Comparison of ENCODE assay signal across 22 cellular contexts in genomic region chr9:35609001-35609819, GRCh38. TPM values are rescaled to one million over a fixed set of nuclear protein-coding genes. Genes with fewer than 3 reads are reported as not detected.
"Had no signal": no experiment of that assay in that cellular context is flagged by ENCODE, and none has a peak within 500 bp of the region (broad histone marks: within the 10 kb centered on the region; RNA-seq: fewer than 3 reads in every experiment).

No MANE protein-coding gene starts in this region.

- H3K9me3 ChIP-seq: neutrophil, right atrium auricular region, stomach, thyroid gland, vagina had no signal

- H3K4me3 ChIP-seq: cardiac muscle cell, right atrium auricular region, stomach, thyroid gland, vagina had no signal

- H3K27me3 Mint-ChIP-seq: effector memory CD8-positive, alpha-beta T cell; naive thymus-derived CD4-positive, alpha-beta T cell; T-helper 17 cell had no signal

- H3K9me3 Mint-ChIP-seq: activated CD4-positive, alpha-beta T cell treated with anti-CD3 and anti-CD28 coated beads, Interleukin-2, amount 10 ng/mL, durations not matched to agents 24 days and 14 days; effector memory CD8-positive, alpha-beta T cell; naive thymus-derived CD4-positive, alpha-beta T cell; WTC11 had no signal

- H3K27ac Mint-ChIP-seq: activated CD4-positive, alpha-beta T cell treated with anti-CD3 and anti-CD28 coated beads, Interleukin-2, amount 10 ng/mL, durations not matched to agents 24 days and 14 days; T-helper 17 cell; WTC11 had no signal

- DNase-seq: activated CD4-positive, alpha-beta T cell treated with anti-CD3 and anti-CD28 coated beads, Interleukin-2, amount 10 ng/mL, durations not matched to agents 24 days and 14 days; activated naive CD4-positive, alpha-beta T cell treated with Interleukin-2 at 50 U/mL for 16 hours; cortex of kidney; effector memory CD8-positive, alpha-beta T cell; hippocampal formation; midbrain; naive thymus-derived CD4-positive, alpha-beta T cell; posterior cingulate gyrus; stimulated activated CD4-positive, alpha-beta T cell treated with anti-CD3 and anti-CD28 coated beads, Interleukin-4, amount 100 ng/mL, for 1 hour; stimulated activated CD8-positive, alpha-beta memory T cell treated with anti-CD3 and anti-CD28 coated beads, Interleukin-4, amount 100 ng/mL, for 48 hours; stomach; T-helper 17 cell; thyroid gland had no signal

- H3K4me3 Mint-ChIP-seq: activated CD4-positive, alpha-beta T cell treated with anti-CD3 and anti-CD28 coated beads, Interleukin-2, amount 10 ng/mL, durations not matched to agents 24 days and 14 days; effector memory CD8-positive, alpha-beta T cell; naive thymus-derived CD4-positive, alpha-beta T cell; T-helper 17 cell; WTC11 had no signal

- H3K27me3 ChIP-seq: cardiac muscle cell, neutrophil, right atrium auricular region, stomach, thyroid gland, vagina had no signal

- ATAC-seq: effector memory CD8-positive, alpha-beta T cell; naive thymus-derived CD4-positive, alpha-beta T cell; T-helper 17 cell; WTC11 had no signal

- H3K27ac ChIP-seq: cardiac muscle cell, neutrophil, right atrium auricular region, stomach, thyroid gland, vagina had no signal

RNA-seq across cellular contexts. Expression of gene SIT1, which starts 41.5 kb away (rescaled TPM):
- total RNA-seq: astrocyte, cardiac muscle cell, epithelial cell of proximal tubule, glomerular endothelial cell, lower leg skin had no signal

RNA-seq across cellular contexts. Expression of gene RMRP, which starts 48.6 kb away (rescaled TPM):
- polyA plus RNA-seq: cardiac muscle cell had no signal
